In the genomic region with DNA sequence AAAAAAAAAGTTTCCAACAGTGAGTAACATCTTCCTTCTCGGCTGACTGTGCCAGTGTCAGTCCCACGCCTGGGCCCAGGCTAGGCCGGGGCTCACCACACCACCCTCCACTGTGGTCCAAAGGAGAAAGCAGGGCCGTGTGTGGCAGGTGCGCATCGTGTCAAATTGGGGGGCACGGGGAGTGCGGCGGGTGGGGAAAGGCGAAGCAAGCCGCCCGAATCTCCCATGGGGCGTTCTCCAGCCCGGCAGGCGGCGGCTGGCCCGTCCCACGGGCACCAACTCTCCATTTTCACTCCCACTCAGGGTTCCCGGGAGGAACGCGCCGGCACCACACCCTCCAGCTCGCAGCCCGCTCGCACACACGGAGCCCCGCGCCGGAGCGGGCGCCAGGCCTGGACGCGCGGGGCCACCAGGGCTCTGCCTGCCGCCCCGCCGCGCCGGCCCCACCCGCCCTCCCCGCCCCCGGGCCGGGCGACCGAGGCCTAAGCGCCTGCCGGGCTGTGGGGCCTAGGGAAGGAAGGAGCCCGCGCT, we compare ENCODE assay signal across 8 cellular contexts. TPM values are rescaled to one million over a fixed set of nuclear protein-coding genes. Genes with fewer than 3 reads are reported as not detected.
DNase-seq lines count a peak whose midpoint lies in the region; ATAC-seq lines count a peak whose summit lies in the region.

No MANE protein-coding gene starts in this region.

- peak; percentile 20 for DNase-seq in AG08395 (ENCODE audit: low spot score)
- DNase-seq in activated CD4-positive, alpha-beta T cell treated with anti-CD3 and anti-CD28 coated beads, Interleukin-2, amount 50 U/mL, for 24 hours (ENCODE audit: low read depth in 1 of 2, low spot score in 1 of 2): peak; percentile 44 to 53
- peak; percentile 23 for DNase-seq in effector CD8-positive, alpha-beta T cell (lab: John Stamatoyannopoulos, UW)
- DNase-seq in stimulated activated CD8-positive, alpha-beta memory T cell treated with anti-CD3 and anti-CD28 coated beads, Interleukin-2, amount 100 ng/mL, for 1 hour (ENCODE audit: low read depth in 2 of 2): peak; percentile 15 to 36
- no peak for DNase-seq in DMS79 (lab: John Stamatoyannopoulos, UW)

- H3K9me3 ChIP-seq in HUES64 (ENCODE audit: insufficient read depth, low read depth, low read length): no peaks in the 10 kb centered on the region
- no peaks in the 10 kb centered on the region for H3K9me3 ChIP-seq in mononuclear cell (ENCODE audit: low read depth, low read length)

- no peaks in the 10 kb centered on the region for H3K36me3 ChIP-seq in HUES64 (ENCODE audit: insufficient read depth, low read length)

- peak; percentile 13 for ATAC-seq in GM19438 (IDR thresholded peaks at IDR 0.05; ENCODE audit: low read depth, unreplicated experiment)

- peak overlapping the region; percentile 69 for H3K9ac ChIP-seq in HUES64 (ENCODE audit: low read depth, low read length)

- H3K4me3 ChIP-seq in HUES64 (ENCODE audit: low read length): peak overlapping the region; percentile 69
- H3K4me3 ChIP-seq in mononuclear cell (ENCODE audit: low read length): peak overlapping the region; percentile 85

- no peaks in the 10 kb centered on the region for H3K27me3 ChIP-seq in HUES64 (ENCODE audit: insufficient read depth, low read length)
- no peaks in the 10 kb centered on the region for H3K27me3 ChIP-seq in mononuclear cell (ENCODE audit: insufficient read depth, low read length)

- under 1% methylated on average over 49 of the region's 49 CpGs for WGBS in HUES64

- peak overlapping the region; percentile 82; the same call in 1 of the 2 replicates for H3K27ac ChIP-seq in HUES64 (ENCODE audit: low read depth, low read length)

- H3K4me1 ChIP-seq in HUES64 (ENCODE audit: insufficient read depth, low read length): peaks cover 32% of the 10 kb centered on the region
- H3K4me1 ChIP-seq in mononuclear cell (ENCODE audit: insufficient read depth, low read length): peaks cover 26% of the 10 kb centered on the region

RNA-seq across cellular contexts. Expression of gene EEA1, which starts 0.6 kb away (rescaled TPM):
- polyA plus RNA-seq in HUES64 (2013, experiment 1 of 2): 7.6 TPM
- polyA plus RNA-seq in HUES64 (2013, experiment 2 of 2): 7.5 TPM
- 6.2 TPM for total RNA-seq in mononuclear cell
